In genomic region chr6:147972436-147972835, GRCh38 we compare ENCODE assay signal across 19 cellular contexts.
DNase-seq lines count a peak whose midpoint lies in the region; ATAC-seq and TF ChIP-seq lines count a peak whose summit lies in the region.
"Had no signal": no experiment of that assay in that cellular context is flagged by ENCODE, and none has a peak within 500 bp of the region (broad histone marks: within the 10 kb centered on the region; RNA-seq: fewer than 3 reads in every experiment).

No MANE protein-coding gene starts in this region.

- no peak overlapping the region for H2BK120ac ChIP-seq in mesendoderm (ENCODE audit: low read depth, low read length)

- H3K9me3 ChIP-seq in A673 (ENCODE audit: low read depth, low read length, poor library complexity, severe bottlenecking) (no peaks in the 10 kb centered on the region), sigmoid colon (no peaks in the 10 kb centered on the region)
- H3K9me3 ChIP-seq: Caco-2 had no signal

- H3K4me1 ChIP-seq in A673 (ENCODE audit: insufficient read depth, low read length, poor library complexity, severe bottlenecking) (no peaks in the 10 kb centered on the region), mesendoderm (ENCODE audit: control insufficient read depth, low read depth, low read length) (peaks cover 3% of the 10 kb centered on the region), sigmoid colon (no peaks in the 10 kb centered on the region)

- no peak for TF ChIP-seq POLR2A in sigmoid colon (IDR thresholded peaks at IDR 0.05)

- intact Hi-C loops in A673 (cut with micrococcal nuclease; ENCODE audit: unreplicated experiment) (loop anchor here (10.0 kb wide), 1 partner anchor 578 kb away; no protein-coding TSS in a partner anchor), Right ventricle myocardium superior (cut with DNase I) (no loop called here), sigmoid colon (cut with DNase I) (no loop called here)

- H3K9ac ChIP-seq in mesendoderm (ENCODE audit: low read length): no peak overlapping the region

- no peak overlapping the region for H3K18ac ChIP-seq in mesendoderm (ENCODE audit: low read length)

- POLR2A ChIA-PET in A673 (lab: Charles Lee; ENCODE audit: low non-redundant PET): no interaction called here

- no peak overlapping the region for H3K4me3 ChIP-seq in A673 (ENCODE audit: low read depth, low read length, poor library complexity, severe bottlenecking)
- H3K4me3 ChIP-seq in mesendoderm (ENCODE audit: low read length): no peak overlapping the region
- no peak overlapping the region for H3K4me3 ChIP-seq in skeletal muscle cell (ENCODE audit: low read depth, low read length)
- no peak overlapping the region for H3K4me3 ChIP-seq in sigmoid colon
- H3K4me3 ChIP-seq: GM23338 had no signal

- BruUV-seq in A673 (replicated peaks; lab: Mats Ljungman, UMichigan): no TSS peak

- CTCF ChIA-PET in A673 (lab: Charles Lee): no interaction called here

- no peak for TF ChIP-seq CTCF in A673 (conservative IDR thresholded peaks at IDR 0.05; ENCODE audit: low read depth, low read length)
- TF ChIP-seq CTCF in sigmoid colon (IDR thresholded peaks at IDR 0.05): no peak

- no CpG with 5 or more reads among the region's 5 CpGs for WGBS in mesendoderm (ENCODE audit: extremely low coverage, insufficient coverage, low lambda C conversion rate)
- 88% methylated on average over 5 of the region's 5 CpGs for WGBS in sigmoid colon, 2 donors

- no peak overlapping the region for H2AK5ac ChIP-seq in mesendoderm (ENCODE audit: low read length)

- H3K4ac ChIP-seq in mesendoderm (ENCODE audit: low read depth, low read length): no peak overlapping the region

- no peak overlapping the region for H3K56ac ChIP-seq in mesendoderm (ENCODE audit: low read length)

- H3K27ac ChIP-seq in A673 (ENCODE audit: low read depth, low read length, poor library complexity, severe bottlenecking) (no peak overlapping the region), mesendoderm (ENCODE audit: low read depth, low read length) (no peak overlapping the region), sigmoid colon (no peak overlapping the region)
- H3K27ac ChIP-seq: C4-2B, HL-60 had no signal

- ATAC-seq in Right ventricle myocardium superior (ENCODE audit: poor library complexity): no peak
- ATAC-seq: GM23338 had no signal

- H2BK15ac ChIP-seq in mesendoderm (replicated peaks; ENCODE audit: low read depth): no peak overlapping the region

- no peak overlapping the region for H2BK5ac ChIP-seq in mesendoderm (ENCODE audit: low read length)

- TF ChIP-seq EP300 in sigmoid colon (IDR thresholded peaks at IDR 0.05): no peak

- DNase-seq in A673 (ENCODE audit: low spot score): peak; percentile 19
- peak; percentile 50 for DNase-seq in NCI-H446 treated with DMSO at 0.1 percent for 48 hours (lab: John Stamatoyannopoulos, UW)
- peak; percentile 16 for DNase-seq in mesendoderm
- peak; percentile 1 for DNase-seq in skeletal muscle cell (ENCODE audit: low read depth)
- DNase-seq in HK-2 (ENCODE audit: unreplicated experiment): no peak
- DNase-seq in Right ventricle myocardium superior: no peak
- DNase-seq in sigmoid colon: no peak
- DNase-seq: ACHN; AML-193; Caco-2; CD4-positive, alpha-beta T cell; DMS153; DMS79; GDM1; HCEC 1CT; IMR-90 had no signal

- no peak overlapping the region for H3K4me2 ChIP-seq in mesendoderm (ENCODE audit: low read length)
- H3K4me2 ChIP-seq: GM23338 had no signal

- no peaks in the 10 kb centered on the region for H3K27me3 ChIP-seq in A673 (replicated peaks; ENCODE audit: insufficient read depth, low read depth, low read length, poor library complexity)
- H3K27me3 ChIP-seq in mesendoderm (ENCODE audit: insufficient read depth, low read length, poor library complexity): no peaks in the 10 kb centered on the region
- H3K27me3 ChIP-seq in sigmoid colon: no peaks in the 10 kb centered on the region

- no peak overlapping the region for H4K8ac ChIP-seq in mesendoderm (ENCODE audit: low read depth, low read length)

- no peaks in the 10 kb centered on the region for H3K79me1 ChIP-seq in mesendoderm (ENCODE audit: low read length)

- no peaks in the 10 kb centered on the region for H3K79me2 ChIP-seq in mesendoderm (ENCODE audit: control insufficient read depth, insufficient read depth, low read length)

- H3K36me3 ChIP-seq in A673 (ENCODE audit: insufficient read depth, low read length, poor library complexity, severe bottlenecking) (no peaks in the 10 kb centered on the region), mesendoderm (ENCODE audit: control insufficient read depth, insufficient read depth, low read length) (no peaks in the 10 kb centered on the region), sigmoid colon (no peaks in the 10 kb centered on the region)

- no peak overlapping the region for H3K23ac ChIP-seq in mesendoderm (ENCODE audit: low read length)

- H4K5ac ChIP-seq in mesendoderm (ENCODE audit: low read length): no peak overlapping the region

Comparison
In these comparisons a context has a peak if more than half of its experiments do, and no peak if none do; other contexts are left out.
1. DNase-seq: peak in A673 (single experiment), NCI-H446 treated with DMSO at 0.1 percent for 48 hours (single experiment), mesendoderm (single experiment) and skeletal muscle cell (single experiment); none in HK-2 (single experiment), Right ventricle myocardium superior (single experiment) and sigmoid colon (single experiment).